21 cellular contexts compared by ENCODE assay signal in the genomic region with DNA sequence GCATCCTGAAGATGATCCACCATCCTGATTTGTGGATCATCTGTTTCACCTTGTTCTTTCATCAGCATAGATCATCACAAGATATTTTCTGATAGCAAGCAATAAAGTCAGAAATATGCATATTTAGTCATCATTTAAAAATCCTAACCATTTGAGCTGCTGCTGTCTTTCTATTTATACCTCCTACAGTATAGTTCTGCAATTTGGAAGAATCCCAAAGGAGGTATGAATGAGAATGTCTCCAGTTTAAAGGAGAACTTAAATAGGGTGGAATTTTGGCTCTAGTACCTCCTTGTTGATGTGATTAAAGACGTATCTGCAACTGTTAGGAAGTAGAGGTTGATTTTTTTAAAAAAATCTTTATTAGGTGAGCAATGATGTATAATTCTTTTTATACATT. TPM values are rescaled to one million over a fixed set of nuclear protein-coding genes. Genes with fewer than 3 reads are reported as not detected.
A peak's percentile ranks its signal among the peaks of the same experiment; 100 is the strongest.
DNase-seq lines count a peak whose midpoint lies in the region; ATAC-seq and TF ChIP-seq lines count a peak whose summit lies in the region.
"Had no signal": no experiment of that assay in that cellular context is flagged by ENCODE, and none has a peak within 500 bp of the region (broad histone marks: within the 10 kb centered on the region; RNA-seq: fewer than 3 reads in every experiment).

No MANE protein-coding gene starts in this region.

- no peak overlapping the region for H2BK15ac ChIP-seq in IMR-90 (ENCODE audit: low read depth, low read length)

- H3K4me3 ChIP-seq in IMR-90 (ENCODE audit: insufficient read depth, low read depth, low read length) (no peak overlapping the region), choroid plexus epithelial cell (ENCODE audit: low read depth, low read length) (no peak overlapping the region), skeletal muscle satellite cell (ENCODE audit: low read length) (no peak overlapping the region)
- H3K4me3 ChIP-seq: K562, Peyer's patch, SJSA1 had no signal

- H3K36me3 ChIP-seq in IMR-90 (ENCODE audit: control insufficient read depth, insufficient read depth, low read length) (no peaks in the 10 kb centered on the region), skeletal muscle satellite cell (ENCODE audit: insufficient read depth, low read length) (peaks cover 3% of the 10 kb centered on the region)
- H3K36me3 ChIP-seq: Peyer's patch had no signal

- no peaks in the 10 kb centered on the region for H3K4me1 ChIP-seq in IMR-90 (ENCODE audit: control insufficient read depth, insufficient read depth, low read length)
- peaks cover 6% of the 10 kb centered on the region for H3K4me1 ChIP-seq in skeletal muscle satellite cell (ENCODE audit: control insufficient read depth, insufficient read depth, low read length)
- H3K4me1 ChIP-seq: Peyer's patch had no signal

- no peak overlapping the region for H4K5ac ChIP-seq in IMR-90 (ENCODE audit: low read depth, low read length)

- no peak overlapping the region for H3K4ac ChIP-seq in IMR-90 (ENCODE audit: low read depth, low read length)

- intact Hi-C loops in IMR-90 (cut with micrococcal nuclease), result no loop called here

- WGBS in IMR-90 (ENCODE audit: extremely low coverage in 2 of 2, insufficient read length in 1 of 2), 2 experiments, result no CpG with 5 or more reads among the region's 1 CpG

- TF ChIP-seq POLR2A in IMR-90 (IDR thresholded peaks at IDR 0.05; ENCODE audit: low read depth, low read length), result no peak

- no peak overlapping the region for H4K91ac ChIP-seq in IMR-90 (ENCODE audit: insufficient read depth, low read depth, low read length)

- no peak overlapping the region for H3K27ac ChIP-seq in IMR-90 (ENCODE audit: insufficient read depth, low read length)
- H3K27ac ChIP-seq: Peyer's patch, SJSA1 had no signal

- H2AK5ac ChIP-seq in IMR-90 (ENCODE audit: low read depth, low read length), result no peak overlapping the region

- H3K9me1 ChIP-seq in IMR-90 (ENCODE audit: insufficient read depth, low read length), result no peaks in the 10 kb centered on the region

- H2BK120ac ChIP-seq in IMR-90 (ENCODE audit: low read depth, low read length), result no peak overlapping the region

- H3K14ac ChIP-seq in IMR-90 (replicated peaks; ENCODE audit: low read depth, low read length), result no peak overlapping the region

- no peak overlapping the region for H3K18ac ChIP-seq in IMR-90 (ENCODE audit: low read depth, low read length)

- H2AFZ ChIP-seq in IMR-90 (replicated peaks; ENCODE audit: low read length, poor library complexity), result no peak overlapping the region

- no peaks in the 10 kb centered on the region for H3K27me3 ChIP-seq in IMR-90 (ENCODE audit: control insufficient read depth, insufficient read depth, low read length)
- no peaks in the 10 kb centered on the region for H3K27me3 ChIP-seq in skeletal muscle satellite cell (ENCODE audit: control insufficient read depth, insufficient read depth, low read length)
- H3K27me3 ChIP-seq: Peyer's patch, SJSA1 had no signal

- H4K20me1 ChIP-seq in IMR-90 (ENCODE audit: insufficient read depth, low read length), result no peaks in the 10 kb centered on the region

- in situ Hi-C loops in IMR-90 (cut with MboI; ENCODE audit: low sequenced_read_pairs), result no loop called here

- no peak for TF ChIP-seq CTCF in IMR-90 (conservative IDR thresholded peaks at IDR 0.05; ENCODE audit: low read depth, low read length)
- TF ChIP-seq CTCF in choroid plexus epithelial cell (conservative IDR thresholded peaks at IDR 0.05; ENCODE audit: low read depth, low read length), result no peak

- TF ChIP-seq RAD21 in IMR-90 (IDR thresholded peaks at IDR 0.05; ENCODE audit: low read length), result no peak

- no peaks in the 10 kb centered on the region for H3K79me1 ChIP-seq in IMR-90 (ENCODE audit: low read depth in 1 of 2, low read length in 2 of 2)

- H3K4me2 ChIP-seq in IMR-90 (ENCODE audit: low read depth, low read length), result no peak overlapping the region
- peak overlapping the region; percentile 18 for H3K4me2 ChIP-seq in skeletal muscle satellite cell (ENCODE audit: low read length)

- no peak overlapping the region for H3K56ac ChIP-seq in IMR-90 (ENCODE audit: extremely low read depth, insufficient read depth, low read length)

- H3K9ac ChIP-seq in IMR-90 (ENCODE audit: low read depth, low read length) (no peak overlapping the region), skeletal muscle satellite cell (ENCODE audit: low read depth, low read length) (no peak overlapping the region)

- DNase-seq in EH (ENCODE audit: low read depth) (peak; percentile 55), IMR-90 (peak; percentile 22), choroid plexus epithelial cell (ENCODE audit: low read depth) (peak; percentile 33), T-helper 1 cell (no peak)
- no peak for DNase-seq in activated CD8-positive, alpha-beta memory T cell treated with anti-CD3 and anti-CD28 coated beads, Interleukin-2, amount 50 U/mL, for 4 hours
- DNase-seq: C1 segment of cervical spinal cord; CD8-positive, alpha-beta memory T cell; DMS79; GOT3; MV-4-11; NCI-H1436; NCI-H2029; NCI-H2171; NCI-H526 treated with DMSO at 0.1 percent for 48 hours; Peyer's patch; SW 1271 had no signal

- no peaks in the 10 kb centered on the region for H3K9me3 ChIP-seq in IMR-90 (ENCODE audit: control insufficient read depth, insufficient read depth, low read length)
- H3K9me3 ChIP-seq in skeletal muscle satellite cell (replicated peaks; ENCODE audit: low read length), result no peaks in the 10 kb centered on the region
- H3K9me3 ChIP-seq: Peyer's patch, SJSA1 had no signal

- no TSS peak for BruUV-seq in IMR-90 (replicated peaks; lab: Mats Ljungman, UMichigan)

- H2BK20ac ChIP-seq in IMR-90 (ENCODE audit: low read depth, low read length), result no peak overlapping the region

- no peak overlapping the region for H2BK5ac ChIP-seq in IMR-90 (ENCODE audit: low read depth, low read length, poor library complexity, severe bottlenecking)

- ATAC-seq in IMR-90 (ENCODE audit: low read depth) (no peak), GM21381 (IDR thresholded peaks at IDR 0.05; ENCODE audit: unreplicated experiment) (no peak)
- ATAC-seq: K562 had no signal

- dilution Hi-C loops in IMR-90 (cut with HindIII; ENCODE audit: low sequenced_read_pairs, unreplicated experiment), result no loop called here

- H3K23ac ChIP-seq in IMR-90 (ENCODE audit: low read depth, low read length), result no peak overlapping the region

- H2AK9ac ChIP-seq in IMR-90 (replicated peaks; ENCODE audit: low read depth, low read length, poor library complexity), result no peak overlapping the region

- POLR2A ChIA-PET in IMR-90 (lab: Charles Lee; ENCODE audit: unreplicated experiment), result no interaction called here

- CTCF ChIA-PET in IMR-90 (lab: Yijun Ruan, JAX), result no interaction called here

- H4K8ac ChIP-seq in IMR-90 (ENCODE audit: low read depth in 2 of 2, low read length in 2 of 2), result no peak overlapping the region

TF ChIP-seq in IMR-90, 13 proteins besides CTCF, POLR2A, EP300 and RAD21:
- TF ChIP-seq SMC3 (IDR thresholded peaks at IDR 0.05; ENCODE audit: low read depth, low read length) (no peak), MAFK (IDR thresholded peaks at IDR 0.05; ENCODE audit: low read depth, low read length) (no peak), BHLHE40 (IDR thresholded peaks at IDR 0.05; ENCODE audit: low read depth, low read length) (no peak), RCOR1 (IDR thresholded peaks at IDR 0.05; ENCODE audit: insufficient replicate concordance, low read length) (no peak), CHD1 (IDR thresholded peaks at IDR 0.05; ENCODE audit: low read depth, low read length) (no peak)

RNA-seq across cellular contexts. Expression of gene SLC25A14, which starts 7.6 kb away (rescaled TPM):
- 13.8 and 17.2 TPM in 2 replicates for total RNA-seq in IMR-90 (2012; rRNA removed)
- 9.7 and 13.8 TPM in 2 replicates for polyA plus RNA-seq in IMR-90 (2012; rRNA removed)
- polyA plus RNA-seq in IMR-90 (2012; cell fraction: cytosol; rRNA removed), result 3.0 and 5.0 TPM in 2 replicates
- polyA plus RNA-seq in IMR-90 (2012; cell fraction: nucleus; rRNA removed; ENCODE audit: low replicate concordance), result 4.0 and 41.4 TPM in 2 replicates
- total RNA-seq in skeletal muscle satellite cell (2012; rRNA removed), result 8.1 and 12.5 TPM in 2 replicates

RNA-seq across cellular contexts. Expression of gene GPR119, which starts 38.1 kb away (rescaled TPM):
- total RNA-seq in IMR-90 (2012; rRNA removed), result not detected in 2 replicates
- polyA plus RNA-seq in IMR-90 (2012; rRNA removed), result not detected in 2 replicates
- not detected in 2 replicates for polyA plus RNA-seq in IMR-90 (2012; cell fraction: cytosol; rRNA removed)
- polyA plus RNA-seq in IMR-90 (2012; cell fraction: nucleus; rRNA removed; ENCODE audit: low replicate concordance), result not detected in 2 replicates
- not detected in 2 replicates for total RNA-seq in skeletal muscle satellite cell (2012; rRNA removed)
- total RNA-seq: A673; CD8-positive, alpha-beta memory T cell; K562; Peyer's patch; SJSA1 had no signal
- polyA plus RNA-seq: CD8-positive, alpha-beta memory T cell; K562 had no signal

RNA-seq across cellular contexts. Expression of gene RBMX2, which starts 54.5 kb away (rescaled TPM):
- total RNA-seq in IMR-90 (2012; rRNA removed), result 8.8 and 18.1 TPM in 2 replicates
- 10.9 and 11.4 TPM in 2 replicates for polyA plus RNA-seq in IMR-90 (2012; rRNA removed)
- 2.7 and 4.5 TPM in 2 replicates for polyA plus RNA-seq in IMR-90 (2012; cell fraction: cytosol; rRNA removed)
- polyA plus RNA-seq in IMR-90 (2012; cell fraction: nucleus; rRNA removed; ENCODE audit: low replicate concordance), result 2.0 and 9.3 TPM in 2 replicates
- 15.9 and 22.6 TPM in 2 replicates for total RNA-seq in skeletal muscle satellite cell (2012; rRNA removed)

Comparison
In these comparisons a context has a peak if more than half of its experiments do, and no peak if none do; other contexts are left out.
1. DNase-seq: peak in EH (single experiment), IMR-90 (single experiment) and choroid plexus epithelial cell (single experiment); none in activated CD8-positive, alpha-beta memory T cell treated with anti-CD3 and anti-CD28 coated beads, Interleukin-2, amount 50 U/mL, for 4 hours (single experiment) and T-helper 1 cell (0 of 5).